In the genomic region with DNA sequence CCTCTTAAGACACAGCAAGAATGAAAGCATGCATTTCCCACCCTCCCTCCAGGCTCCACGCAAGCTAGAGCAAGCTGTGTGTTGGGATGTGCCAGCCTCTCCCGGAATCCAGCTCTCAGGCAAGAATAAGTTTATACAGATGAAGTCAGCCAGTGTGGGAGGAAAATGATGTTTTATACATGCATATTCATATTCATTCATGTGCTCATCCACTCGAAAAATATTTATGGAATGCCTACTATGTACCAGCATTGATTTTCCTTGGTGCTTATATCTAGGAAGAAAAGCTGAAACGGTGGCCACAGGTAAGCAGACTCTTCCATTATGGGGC, we compare ENCODE assay signal across 12 cellular contexts.
"Had no signal": no experiment of that assay in that cellular context is flagged by ENCODE, and none has a peak within 500 bp of the region (broad histone marks: within the 10 kb centered on the region; RNA-seq: fewer than 3 reads in every experiment).

No MANE protein-coding gene starts in this region.

- H3K27ac Mint-ChIP-seq: activated CD8-positive, alpha-beta memory T cell treated with anti-CD3 and anti-CD28 coated beads, Interleukin-2, amount 10 ng/mL, durations not matched to agents 7 days and 5 days had no signal

- H3K4me1 ChIP-seq: neural progenitor cell had no signal

- H2AFZ ChIP-seq: neural progenitor cell had no signal

- H3K9me3 Mint-ChIP-seq: neural progenitor cell had no signal

- H3K36me3 ChIP-seq: neural progenitor cell, ovary, thyroid gland had no signal

- H3K4me2 ChIP-seq: neural progenitor cell had no signal

- H3K4me3 Mint-ChIP-seq: activated CD8-positive, alpha-beta memory T cell treated with anti-CD3 and anti-CD28 coated beads, Interleukin-2, amount 10 ng/mL, durations not matched to agents 7 days and 5 days; neural progenitor cell had no signal

- H3K27ac ChIP-seq: neural progenitor cell, ovary, thyroid gland had no signal

- ATAC-seq: activated CD8-positive, alpha-beta memory T cell treated with anti-CD3 and anti-CD28 coated beads, Interleukin-2, amount 10 ng/mL, durations not matched to agents 7 days and 5 days had no signal

- H3K9me3 ChIP-seq: ovary, thyroid gland had no signal

- H3K4me1 Mint-ChIP-seq: activated CD8-positive, alpha-beta memory T cell treated with anti-CD3 and anti-CD28 coated beads, Interleukin-2, amount 10 ng/mL, durations not matched to agents 7 days and 5 days; neural progenitor cell had no signal

- H3K4me3 ChIP-seq: neural progenitor cell, ovary, thyroid gland had no signal

- H3K27me3 ChIP-seq: neural progenitor cell, ovary, thyroid gland had no signal

- DNase-seq: activated CD4-positive, alpha-beta T cell treated with anti-CD3 and anti-CD28 coated beads, Interleukin-2, amount 50 U/mL, for 4 hours; activated CD4-positive, CD25-positive, alpha-beta regulatory T cell treated with anti-CD3 and anti-CD28 coated beads, Interleukin-2, amount 50 U/mL, for 72 hours; activated gamma-delta T cell treated with Interleukin-2 at 50 U/mL for 16 hours; amygdala; kidney glomerular epithelial cell; ovary; retina; small intestine; T-helper 9 cell; thyroid gland had no signal

- H3K9ac ChIP-seq: neural progenitor cell had no signal

- H3K36me3 Mint-ChIP-seq: neural progenitor cell had no signal

- H3K27me3 Mint-ChIP-seq: activated CD8-positive, alpha-beta memory T cell treated with anti-CD3 and anti-CD28 coated beads, Interleukin-2, amount 10 ng/mL, durations not matched to agents 7 days and 5 days had no signal
